ENCODE assay signal across 24 cellular contexts in genomic region chr10:31704195-31704594, GRCh38.
"Had no signal": no experiment of that assay in that cellular context is flagged by ENCODE, and none has a peak within 500 bp of the region (broad histone marks: within the 10 kb centered on the region; RNA-seq: fewer than 3 reads in every experiment).

No MANE protein-coding gene starts in this region.

- ATAC-seq: activated CD4-positive, alpha-beta T cell treated with anti-CD3 and anti-CD28 coated beads for 36 hours; effector memory CD8-positive, alpha-beta T cell; gastroesophageal sphincter; heart right ventricle; left colon; lower lobe of right lung; natural killer cell; stimulated activated naive CD8-positive, alpha-beta T cell treated with anti-CD3 and anti-CD28 coated beads, Interleukin-15, amount 100 ng/mL, for 72 hours; T-helper 17 cell had no signal

- H3K27ac ChIP-seq: ascending aorta, brain microvascular endothelial cell, gastroesophageal sphincter, lower lobe of right lung, parathyroid adenoma, right lobe of liver had no signal

- H3K27me3 Mint-ChIP-seq: activated B cell treated with CpG ODN at 0.5 μM for 24 hours; activated CD4-positive, alpha-beta T cell treated with anti-CD3 and anti-CD28 coated beads for 36 hours; activated naive CD4-positive, alpha-beta T cell treated with anti-CD3 and anti-CD28 coated beads, Interleukin-2, amount 50 U/mL, for 24 hours; stimulated activated naive CD8-positive, alpha-beta T cell treated with anti-CD3 and anti-CD28 coated beads, Interleukin-15, amount 100 ng/mL, for 72 hours; T-helper 17 cell had no signal

- DNase-seq: activated B cell treated with CpG ODN at 0.5 μM for 24 hours; activated CD4-positive, alpha-beta T cell treated with anti-CD3 and anti-CD28 coated beads for 36 hours; activated CD4-positive, alpha-beta T cell treated with anti-CD3 and anti-CD28 coated beads, Interleukin-2, amount 50 U/mL, for 48 hours; activated gamma-delta T cell treated with Interleukin-2 at 50 U/mL for 16 hours; brain microvascular endothelial cell; central memory CD4-positive, alpha-beta T cell; dorsolateral prefrontal cortex; effector memory CD8-positive, alpha-beta T cell; esophagus squamous epithelium; heart right ventricle; left colon; lower lobe of right lung; natural killer cell; right lobe of liver; stimulated activated CD4-positive, alpha-beta T cell treated with anti-CD3 and anti-CD28 coated beads, Interleukin-1b, Interleukin-23, amount 100 ng/mL, for 48 hours; stimulated activated naive CD8-positive, alpha-beta T cell treated with anti-CD3 and anti-CD28 coated beads, Interleukin-15, amount 100 ng/mL, for 72 hours; T-helper 17 cell had no signal

- H3K9me3 ChIP-seq: ascending aorta, esophagus squamous epithelium, gastroesophageal sphincter, heart right ventricle, lower lobe of right lung, right lobe of liver had no signal

- H3K4me1 ChIP-seq: parathyroid adenoma had no signal

- H3K36me3 Mint-ChIP-seq: activated naive CD4-positive, alpha-beta T cell treated with anti-CD3 and anti-CD28 coated beads, Interleukin-2, amount 50 U/mL, for 24 hours; natural killer cell had no signal

- H3K4me3 ChIP-seq: ascending aorta, dorsolateral prefrontal cortex, esophagus squamous epithelium, gastroesophageal sphincter, heart right ventricle, lower lobe of right lung, right lobe of liver, skin epidermis had no signal

- H3K27me3 ChIP-seq: ascending aorta, brain microvascular endothelial cell, dorsolateral prefrontal cortex, esophagus squamous epithelium, gastroesophageal sphincter, heart right ventricle, right lobe of liver had no signal

- H3K36me3 ChIP-seq: ascending aorta, brain microvascular endothelial cell, esophagus squamous epithelium, gastroesophageal sphincter, heart right ventricle, lower lobe of right lung, right lobe of liver had no signal

- H3K9me3 Mint-ChIP-seq: activated B cell treated with CpG ODN at 0.5 μM for 24 hours; activated naive CD4-positive, alpha-beta T cell treated with anti-CD3 and anti-CD28 coated beads, Interleukin-2, amount 50 U/mL, for 24 hours; effector memory CD8-positive, alpha-beta T cell; natural killer cell had no signal

- H3K27ac Mint-ChIP-seq: activated B cell treated with CpG ODN at 0.5 μM for 24 hours; activated naive CD4-positive, alpha-beta T cell treated with anti-CD3 and anti-CD28 coated beads, Interleukin-2, amount 50 U/mL, for 24 hours; effector memory CD8-positive, alpha-beta T cell; natural killer cell; stimulated activated naive CD8-positive, alpha-beta T cell treated with anti-CD3 and anti-CD28 coated beads, Interleukin-15, amount 100 ng/mL, for 72 hours; T-helper 17 cell; type B pancreatic cell had no signal

- FAIRE-seq: keratinocyte had no signal

- H3K4me3 Mint-ChIP-seq: activated B cell treated with CpG ODN at 0.5 μM for 24 hours; activated CD4-positive, alpha-beta T cell treated with anti-CD3 and anti-CD28 coated beads for 36 hours; activated naive CD4-positive, alpha-beta T cell treated with anti-CD3 and anti-CD28 coated beads, Interleukin-2, amount 50 U/mL, for 24 hours; effector memory CD8-positive, alpha-beta T cell; natural killer cell; stimulated activated naive CD8-positive, alpha-beta T cell treated with anti-CD3 and anti-CD28 coated beads, Interleukin-15, amount 100 ng/mL, for 72 hours; T-helper 17 cell; type B pancreatic cell had no signal
